ENCODE assay signal across 1 cellular context in genomic region chr17:82494236-82495055, GRCh38.
A peak's percentile ranks its signal among the peaks of the same experiment; 100 is the strongest.
TF ChIP-seq lines count a peak whose summit lies in the region.

No MANE protein-coding gene starts in this region.

TF ChIP-seq in HepG2, 621 proteins besides CTCF, POLR2A, EP300 and RAD21 (continued from another document and continues in another):
- peak; percentile 66 for TF ChIP-seq HNF1A (IDR thresholded peaks at IDR 0.05; ENCODE audit: low read depth)
- TF ChIP-seq HNF1A (CRISPR knock-in tag; IDR thresholded peaks at IDR 0.05; ENCODE audit: borderline replicate concordance) = peak; percentile 74; the same call in 1 of the 2 replicates
- no peak; the same call in 1 of the 2 replicates for TF ChIP-seq THAP7 (CRISPR knock-in tag; IDR thresholded peaks at IDR 0.05)
- TF ChIP-seq GATAD1 (CRISPR knock-in tag; IDR thresholded peaks at IDR 0.05) = peak; percentile 74
- peak; percentile 60 for TF ChIP-seq ASH2L (IDR thresholded peaks at IDR 0.05; ENCODE audit: insufficient read length, low read depth, low read length)
- peak; percentile 82 for TF ChIP-seq MED1 (CRISPR knock-in tag; IDR thresholded peaks at IDR 0.05)
- TF ChIP-seq, protein P1, sequence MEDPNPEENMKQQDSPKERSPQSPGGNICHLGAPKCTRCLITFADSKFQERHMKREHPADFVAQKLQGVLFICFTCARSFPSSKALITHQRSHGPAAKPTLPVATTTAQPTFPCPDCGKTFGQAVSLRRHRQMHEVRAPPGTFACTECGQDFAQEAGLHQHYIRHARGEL (CRISPR knock-in tag; IDR thresholded peaks at IDR 0.05) = peak; percentile 92; the same call in 1 of the 2 replicates
- TF ChIP-seq, protein P2, sequence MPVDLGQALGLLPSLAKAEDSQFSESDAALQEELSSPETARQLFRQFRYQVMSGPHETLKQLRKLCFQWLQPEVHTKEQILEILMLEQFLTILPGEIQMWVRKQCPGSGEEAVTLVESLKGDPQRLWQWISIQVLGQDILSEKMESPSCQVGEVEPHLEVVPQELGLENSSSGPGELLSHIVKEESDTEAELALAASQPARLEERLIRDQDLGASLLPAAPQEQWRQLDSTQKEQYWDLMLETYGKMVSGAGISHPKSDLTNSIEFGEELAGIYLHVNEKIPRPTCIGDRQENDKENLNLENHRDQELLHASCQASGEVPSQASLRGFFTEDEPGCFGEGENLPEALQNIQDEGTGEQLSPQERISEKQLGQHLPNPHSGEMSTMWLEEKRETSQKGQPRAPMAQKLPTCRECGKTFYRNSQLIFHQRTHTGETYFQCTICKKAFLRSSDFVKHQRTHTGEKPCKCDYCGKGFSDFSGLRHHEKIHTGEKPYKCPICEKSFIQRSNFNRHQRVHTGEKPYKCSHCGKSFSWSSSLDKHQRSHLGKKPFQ (CRISPR knock-in tag; IDR thresholded peaks at IDR 0.05; ENCODE audit: insufficient replicate concordance) = peak; percentile 90
- no peak for TF ChIP-seq SP5 (CRISPR knock-in tag; IDR thresholded peaks at IDR 0.05; ENCODE audit: borderline replicate concordance, low read depth)
- TF ChIP-seq GPN1 (CRISPR knock-in tag; IDR thresholded peaks at IDR 0.05; ENCODE audit: borderline replicate concordance) = no peak
- TF ChIP-seq, protein P3, sequence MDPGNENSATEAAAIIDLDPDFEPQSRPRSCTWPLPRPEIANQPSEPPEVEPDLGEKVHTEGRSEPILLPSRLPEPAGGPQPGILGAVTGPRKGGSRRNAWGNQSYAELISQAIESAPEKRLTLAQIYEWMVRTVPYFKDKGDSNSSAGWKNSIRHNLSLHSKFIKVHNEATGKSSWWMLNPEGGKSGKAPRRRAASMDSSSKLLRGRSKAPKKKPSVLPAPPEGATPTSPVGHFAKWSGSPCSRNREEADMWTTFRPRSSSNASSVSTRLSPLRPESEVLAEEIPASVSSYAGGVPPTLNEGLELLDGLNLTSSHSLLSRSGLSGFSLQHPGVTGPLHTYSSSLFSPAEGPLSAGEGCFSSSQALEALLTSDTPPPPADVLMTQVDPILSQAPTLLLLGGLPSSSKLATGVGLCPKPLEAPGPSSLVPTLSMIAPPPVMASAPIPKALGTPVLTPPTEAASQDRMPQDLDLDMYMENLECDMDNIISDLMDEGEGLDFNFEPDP (CRISPR knock-in tag; conservative IDR thresholded peaks at IDR 0.05) = no peak; the same call in 1 of the 2 replicates
- TF ChIP-seq TSC22D2 (CRISPR knock-in tag; IDR thresholded peaks at IDR 0.05; ENCODE audit: borderline replicate concordance) = peak; percentile 97; the same call in 1 of the 2 replicates
- TF ChIP-seq ZNF253 (CRISPR knock-in tag; IDR thresholded peaks at IDR 0.05; ENCODE audit: borderline replicate concordance) = 0 out of 2 replicates have a peak, but pooled peaks have one; percentile 33
- peak; percentile 89 for TF ChIP-seq ARNTL (CRISPR knock-in tag; IDR thresholded peaks at IDR 0.05)
- no peak for TF ChIP-seq TAF1 (CRISPR knock-in tag; IDR thresholded peaks at IDR 0.05)
- no peak; the same call in 1 of the 2 replicates for TF ChIP-seq ZNF839 (CRISPR knock-in tag; IDR thresholded peaks at IDR 0.05; ENCODE audit: borderline replicate concordance)
- TF ChIP-seq ZFP36L2 (CRISPR knock-in tag; IDR thresholded peaks at IDR 0.05) = no peak
- TF ChIP-seq YEATS2 (CRISPR knock-in tag; IDR thresholded peaks at IDR 0.05; ENCODE audit: borderline replicate concordance) = peak; percentile 82
- TF ChIP-seq AHR (CRISPR knock-in tag; IDR thresholded peaks at IDR 0.05) = no peak; the same call in none of the 2 replicates
- TF ChIP-seq RFX1 (IDR thresholded peaks at IDR 0.05) = no peak
- TF ChIP-seq, protein P4, sequence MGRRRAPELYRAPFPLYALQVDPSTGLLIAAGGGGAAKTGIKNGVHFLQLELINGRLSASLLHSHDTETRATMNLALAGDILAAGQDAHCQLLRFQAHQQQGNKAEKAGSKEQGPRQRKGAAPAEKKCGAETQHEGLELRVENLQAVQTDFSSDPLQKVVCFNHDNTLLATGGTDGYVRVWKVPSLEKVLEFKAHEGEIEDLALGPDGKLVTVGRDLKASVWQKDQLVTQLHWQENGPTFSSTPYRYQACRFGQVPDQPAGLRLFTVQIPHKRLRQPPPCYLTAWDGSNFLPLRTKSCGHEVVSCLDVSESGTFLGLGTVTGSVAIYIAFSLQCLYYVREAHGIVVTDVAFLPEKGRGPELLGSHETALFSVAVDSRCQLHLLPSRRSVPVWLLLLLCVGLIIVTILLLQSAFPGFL (CRISPR knock-in tag; IDR thresholded peaks at IDR 0.05) = no peak
- no peak for TF ChIP-seq SETDB1 (CRISPR knock-in tag; IDR thresholded peaks at IDR 0.05; ENCODE audit: borderline replicate concordance)
- peak; percentile 22; the same call in 1 of the 2 replicates for TF ChIP-seq USF2 (IDR thresholded peaks at IDR 0.05; ENCODE audit: low read depth, low read length)
- peak; percentile 60; the same call in 1 of the 2 replicates for TF ChIP-seq USF2 (CRISPR knock-in tag; IDR thresholded peaks at IDR 0.05; ENCODE audit: borderline replicate concordance)
- TF ChIP-seq ATF6 (CRISPR knock-in tag; conservative IDR thresholded peaks at IDR 0.05) = 0 out of 2 replicates have a peak, but pooled peaks have one; percentile 51
- no peak for TF ChIP-seq TERF1 (CRISPR knock-in tag; IDR thresholded peaks at IDR 0.05)
- TF ChIP-seq PAWR (CRISPR knock-in tag; IDR thresholded peaks at IDR 0.05; ENCODE audit: borderline replicate concordance) = peak; percentile 56; the same call in 1 of the 2 replicates
- TF ChIP-seq, protein P5, sequence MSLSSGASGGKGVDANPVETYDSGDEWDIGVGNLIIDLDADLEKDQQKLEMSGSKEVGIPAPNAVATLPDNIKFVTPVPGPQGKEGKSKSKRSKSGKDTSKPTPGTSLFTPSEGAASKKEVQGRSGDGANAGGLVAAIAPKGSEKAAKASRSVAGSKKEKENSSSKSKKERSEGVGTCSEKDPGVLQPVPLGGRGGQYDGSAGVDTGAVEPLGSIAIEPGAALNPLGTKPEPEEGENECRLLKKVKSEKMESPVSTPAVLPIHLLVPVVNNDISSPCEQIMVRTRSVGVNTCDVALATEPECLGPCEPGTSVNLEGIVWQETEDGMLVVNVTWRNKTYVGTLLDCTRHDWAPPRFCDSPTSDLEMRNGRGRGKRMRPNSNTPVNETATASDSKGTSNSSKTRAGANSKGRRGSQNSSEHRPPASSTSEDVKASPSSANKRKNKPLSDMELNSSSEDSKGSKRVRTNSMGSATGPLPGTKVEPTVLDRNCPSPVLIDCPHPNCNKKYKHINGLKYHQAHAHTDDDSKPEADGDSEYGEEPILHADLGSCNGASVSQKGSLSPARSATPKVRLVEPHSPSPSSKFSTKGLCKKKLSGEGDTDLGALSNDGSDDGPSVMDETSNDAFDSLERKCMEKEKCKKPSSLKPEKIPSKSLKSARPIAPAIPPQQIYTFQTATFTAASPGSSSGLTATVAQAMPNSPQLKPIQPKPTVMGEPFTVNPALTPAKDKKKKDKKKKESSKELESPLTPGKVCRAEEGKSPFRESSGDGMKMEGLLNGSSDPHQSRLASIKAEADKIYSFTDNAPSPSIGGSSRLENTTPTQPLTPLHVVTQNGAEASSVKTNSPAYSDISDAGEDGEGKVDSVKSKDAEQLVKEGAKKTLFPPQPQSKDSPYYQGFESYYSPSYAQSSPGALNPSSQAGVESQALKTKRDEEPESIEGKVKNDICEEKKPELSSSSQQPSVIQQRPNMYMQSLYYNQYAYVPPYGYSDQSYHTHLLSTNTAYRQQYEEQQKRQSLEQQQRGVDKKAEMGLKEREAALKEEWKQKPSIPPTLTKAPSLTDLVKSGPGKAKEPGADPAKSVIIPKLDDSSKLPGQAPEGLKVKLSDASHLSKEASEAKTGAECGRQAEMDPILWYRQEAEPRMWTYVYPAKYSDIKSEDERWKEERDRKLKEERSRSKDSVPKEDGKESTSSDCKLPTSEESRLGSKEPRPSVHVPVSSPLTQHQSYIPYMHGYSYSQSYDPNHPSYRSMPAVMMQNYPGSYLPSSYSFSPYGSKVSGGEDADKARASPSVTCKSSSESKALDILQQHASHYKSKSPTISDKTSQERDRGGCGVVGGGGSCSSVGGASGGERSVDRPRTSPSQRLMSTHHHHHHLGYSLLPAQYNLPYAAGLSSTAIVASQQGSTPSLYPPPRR (CRISPR knock-in tag; IDR thresholded peaks at IDR 0.05; ENCODE audit: borderline replicate concordance) = peak; percentile 61; the same call in 1 of the 2 replicates
- peak; percentile 89 for TF ChIP-seq RBM39 (IDR thresholded peaks at IDR 0.05; ENCODE audit: low read depth, low read length, poor library complexity, severe bottlenecking)
- TF ChIP-seq, protein P6, sequence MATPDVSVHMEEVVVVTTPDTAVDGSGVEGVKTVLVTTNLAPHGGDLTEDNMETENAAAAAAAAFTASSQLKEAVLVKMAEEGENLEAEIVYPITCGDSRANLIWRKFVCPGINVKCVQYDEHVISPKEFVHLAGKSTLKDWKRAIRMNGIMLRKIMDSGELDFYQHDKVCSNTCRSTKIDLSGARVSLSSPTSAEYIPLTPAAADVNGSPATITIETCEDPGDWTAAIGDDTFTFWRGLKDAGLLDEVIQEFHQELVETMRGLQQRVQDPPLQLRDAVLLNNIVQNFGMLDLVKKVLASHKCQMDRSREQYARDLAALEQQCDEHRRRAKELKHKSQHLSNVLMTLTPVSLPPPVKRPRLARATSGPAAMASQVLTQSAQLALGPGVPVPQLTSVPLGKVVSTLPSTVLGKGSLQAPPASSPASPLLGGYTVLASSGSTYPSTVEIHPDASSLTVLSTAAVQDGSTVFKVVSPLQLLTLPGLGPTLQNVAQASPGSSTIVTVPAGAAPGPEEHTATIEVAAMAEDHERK (CRISPR knock-in tag; IDR thresholded peaks at IDR 0.05; ENCODE audit: low read depth) = no peak; the same call in 1 of the 2 replicates
- TF ChIP-seq MXD4 (CRISPR knock-in tag; IDR thresholded peaks at IDR 0.05) = peak; percentile 57; the same call in 1 of the 2 replicates
